Comparison of ENCODE assay signal across 27 cellular contexts in genomic region chr1:55015123-55015522, GRCh38. TPM values are rescaled to one million over a fixed set of nuclear protein-coding genes. Genes with fewer than 3 reads are reported as not detected.
"Had no signal": no experiment of that assay in that cellular context is flagged by ENCODE, and none has a peak within 500 bp of the region (broad histone marks: within the 10 kb centered on the region; RNA-seq: fewer than 3 reads in every experiment).

No MANE protein-coding gene starts in this region.

- H3K4me1 Mint-ChIP-seq: activated B cell treated with CpG ODN at 0.5 μM for 24 hours; activated CD4-positive, alpha-beta T cell treated with anti-CD3 and anti-CD28 coated beads, Interleukin-2, amount 10 ng/mL, durations not matched to agents 24 days and 14 days had no signal

- H3K36me3 Mint-ChIP-seq: activated CD8-positive, alpha-beta memory T cell treated with anti-CD3 and anti-CD28 coated beads, Interleukin-2, amount 10 ng/mL, durations not matched to agents 7 days and 5 days; activated naive CD8-positive, alpha-beta T cell had no signal

- H3K4me2 ChIP-seq: PC-9 had no signal

- H2AFZ ChIP-seq: PC-9 had no signal

- H3K4me3 ChIP-seq: K562, PC-9 had no signal

- H3K9me3 Mint-ChIP-seq: activated B cell treated with CpG ODN at 0.5 μM for 24 hours; activated CD4-positive, alpha-beta T cell treated with anti-CD3 and anti-CD28 coated beads, Interleukin-2, amount 10 ng/mL, durations not matched to agents 24 days and 14 days; activated T-cell treated with anti-CD3 and anti-CD28 coated beads, Interleukin-2, amount 50 U/mL, for 24 hours; activated T-helper 1 cell treated with anti-CD3 and anti-CD28 coated beads, Interleukin-12 subunit alpha, Interleukin-12 subunit beta, Interleukin-2, Interleukin-4 antibody, amounts not matched to agents 30 ng/mL and 10 ng/mL and 1 ng/mL, durations not matched to agents 14 hours and 24 hours and 36 hours had no signal

- H3K27ac ChIP-seq: PC-9 had no signal

- H3K27ac Mint-ChIP-seq: activated B cell treated with CpG ODN at 0.5 μM for 24 hours; activated CD4-positive, alpha-beta T cell treated with anti-CD3 and anti-CD28 coated beads, Interleukin-2, amount 10 ng/mL, durations not matched to agents 24 days and 14 days; activated CD8-positive, alpha-beta memory T cell treated with anti-CD3 and anti-CD28 coated beads, Interleukin-2, amount 10 ng/mL, durations not matched to agents 7 days and 5 days; activated naive CD8-positive, alpha-beta T cell; activated T-cell treated with anti-CD3 and anti-CD28 coated beads, Interleukin-2, amount 50 U/mL, for 24 hours; activated T-helper 1 cell treated with anti-CD3 and anti-CD28 coated beads, Interleukin-12 subunit alpha, Interleukin-12 subunit beta, Interleukin-2, Interleukin-4 antibody, amounts not matched to agents 30 ng/mL and 10 ng/mL and 1 ng/mL, durations not matched to agents 14 hours and 24 hours and 36 hours; T-helper 17 cell had no signal

- H3K4me3 Mint-ChIP-seq: activated B cell treated with CpG ODN at 0.5 μM for 24 hours; activated CD4-positive, alpha-beta T cell treated with anti-CD3 and anti-CD28 coated beads, Interleukin-2, amount 10 ng/mL, durations not matched to agents 24 days and 14 days; activated CD8-positive, alpha-beta memory T cell treated with anti-CD3 and anti-CD28 coated beads, Interleukin-2, amount 10 ng/mL, durations not matched to agents 7 days and 5 days; activated naive CD8-positive, alpha-beta T cell; activated T-cell treated with anti-CD3 and anti-CD28 coated beads, Interleukin-2, amount 50 U/mL, for 24 hours; activated T-helper 1 cell treated with anti-CD3 and anti-CD28 coated beads, Interleukin-12 subunit alpha, Interleukin-12 subunit beta, Interleukin-2, Interleukin-4 antibody, amounts not matched to agents 30 ng/mL and 10 ng/mL and 1 ng/mL, durations not matched to agents 14 hours and 24 hours and 36 hours; T-helper 17 cell had no signal

- DNase-seq: activated B cell treated with CpG ODN at 0.5 μM for 24 hours; activated CD4-positive, alpha-beta T cell treated with anti-CD3 and anti-CD28 coated beads for 1 hour; activated CD4-positive, alpha-beta T cell treated with anti-CD3 and anti-CD28 coated beads, Interleukin-2, amount 10 ng/mL, durations not matched to agents 24 days and 14 days; activated CD4-positive, alpha-beta T cell treated with anti-CD3 and anti-CD28 coated beads, Interleukin-2, amount 50 U/mL, for 48 hours; activated CD8-positive, alpha-beta memory T cell treated with anti-CD3 and anti-CD28 coated beads, Interleukin-2, amount 10 ng/mL, durations not matched to agents 7 days and 5 days; activated effector memory CD4-positive, alpha-beta T cell treated with anti-CD3 and anti-CD28 coated beads, Interleukin-2, amount 50 U/mL, for 16 hours; activated naive CD4-positive, alpha-beta T cell treated with Interleukin-2 at 50 U/mL for 16 hours; activated T-cell treated with anti-CD3 and anti-CD28 coated beads, Interleukin-2, amount 50 U/mL, for 24 hours; anterior cingulate cortex; central memory CD4-positive, alpha-beta T cell; Karpas-422; MV-4-11; NCI-H1092 treated with DMSO at 0.1 percent for 48 hours; NCI-H1417 treated with DMSO at 0.1 percent for 48 hours; NCI-H1694; NCI-H2107; NCI-H226; NCI-H510A; NCI-H69; SIG-M5; T-helper 17 cell; T-helper 9 cell had no signal

RNA-seq across cellular contexts. Expression of gene BSND, which starts 16.4 kb away (rescaled TPM):
- total RNA-seq: activated B cell treated with CpG ODN at 0.5 μM for 24 hours; activated CD4-positive, alpha-beta T cell treated with anti-CD3 and anti-CD28 coated beads, Interleukin-2, amount 10 ng/mL, durations not matched to agents 24 days and 14 days; activated T-helper 1 cell treated with anti-CD3 and anti-CD28 coated beads, Interleukin-12 subunit alpha, Interleukin-12 subunit beta, Interleukin-2, Interleukin-4 antibody, amounts not matched to agents 30 ng/mL and 10 ng/mL and 1 ng/mL, durations not matched to agents 14 hours and 24 hours and 36 hours; bronchial epithelial cell; K562 had no signal

RNA-seq across cellular contexts. Expression of gene PCSK9, which starts 24.2 kb away (rescaled TPM):
- total RNA-seq: activated B cell treated with CpG ODN at 0.5 μM for 24 hours; activated CD4-positive, alpha-beta T cell treated with anti-CD3 and anti-CD28 coated beads, Interleukin-2, amount 10 ng/mL, durations not matched to agents 24 days and 14 days; activated T-helper 1 cell treated with anti-CD3 and anti-CD28 coated beads, Interleukin-12 subunit alpha, Interleukin-12 subunit beta, Interleukin-2, Interleukin-4 antibody, amounts not matched to agents 30 ng/mL and 10 ng/mL and 1 ng/mL, durations not matched to agents 14 hours and 24 hours and 36 hours; T-helper 17 cell had no signal

RNA-seq across cellular contexts. Expression of gene TMEM61, which starts 34.7 kb away (rescaled TPM):
- total RNA-seq: activated B cell treated with CpG ODN at 0.5 μM for 24 hours; activated CD4-positive, alpha-beta T cell treated with anti-CD3 and anti-CD28 coated beads, Interleukin-2, amount 10 ng/mL, durations not matched to agents 24 days and 14 days; activated CD8-positive, alpha-beta memory T cell treated with anti-CD3 and anti-CD28 coated beads, Interleukin-2, amount 10 ng/mL, durations not matched to agents 7 days and 5 days; activated T-helper 1 cell treated with anti-CD3 and anti-CD28 coated beads, Interleukin-12 subunit alpha, Interleukin-12 subunit beta, Interleukin-2, Interleukin-4 antibody, amounts not matched to agents 30 ng/mL and 10 ng/mL and 1 ng/mL, durations not matched to agents 14 hours and 24 hours and 36 hours; K562; T-helper 17 cell had no signal
